Comparison of ENCODE assay signal across 27 cellular contexts in genomic region chr6:3804981-3805380, GRCh38. TPM values are rescaled to one million over a fixed set of nuclear protein-coding genes. Genes with fewer than 3 reads are reported as not detected.
A peak's percentile ranks its signal among the peaks of the same experiment; 100 is the strongest.
DNase-seq lines count a peak whose midpoint lies in the region; ATAC-seq and TF ChIP-seq lines count a peak whose summit lies in the region.
"Had no signal": no experiment of that assay in that cellular context is flagged by ENCODE, and none has a peak within 500 bp of the region (broad histone marks: within the 10 kb centered on the region; RNA-seq: fewer than 3 reads in every experiment).

No MANE protein-coding gene starts in this region.

- no peak overlapping the region for H4K12ac ChIP-seq in trophoblast cell (ENCODE audit: low read depth, low read length)

- peak overlapping the region; percentile 65 for H4K91ac ChIP-seq in trophoblast cell (ENCODE audit: low read depth, low read length)

- no peak overlapping the region for H3K23ac ChIP-seq in trophoblast cell (ENCODE audit: low read length)

- no peak overlapping the region for H3K18ac ChIP-seq in trophoblast cell (ENCODE audit: low read length)

- 100% methylated on average over 3 of the region's 3 CpGs for WGBS in esophagus squamous epithelium, 2 donors
- no CpG with 5 or more reads among the region's 3 CpGs for WGBS in trophoblast cell (ENCODE audit: extremely low coverage, insufficient coverage, insufficient read length)

- H2BK5ac ChIP-seq in trophoblast cell (ENCODE audit: low read depth, low read length, poor library complexity), result no peak overlapping the region

- H3K4ac ChIP-seq in trophoblast cell (ENCODE audit: low read depth, low read length), result no peak overlapping the region

- H3K79me2 ChIP-seq in trophoblast cell (ENCODE audit: control insufficient read depth, insufficient read depth, low read length, poor library complexity), result peaks cover 2% of the 10 kb centered on the region

- no peak overlapping the region for H3K27ac Mint-ChIP-seq in activated naive CD4-positive, alpha-beta T cell treated with anti-CD3 and anti-CD28 coated beads, Interleukin-2, amount 50 U/mL, for 72 hours
- H3K27ac Mint-ChIP-seq: activated CD8-positive, alpha-beta T cell treated with anti-CD3 and anti-CD28 coated beads, Interleukin-2, amount 10 ng/mL, durations not matched to agents 7 days and 5 days; activated naive CD8-positive, alpha-beta T cell; endodermal cell had no signal

- H3K9ac ChIP-seq in trophoblast cell (ENCODE audit: low read length), result no peak overlapping the region

- no peaks in the 10 kb centered on the region for H3K27me3 ChIP-seq in SJSA1 (replicated peaks)
- no peaks in the 10 kb centered on the region for H3K27me3 ChIP-seq in esophagus squamous epithelium
- no peaks in the 10 kb centered on the region for H3K27me3 ChIP-seq in trophoblast cell (ENCODE audit: insufficient read depth, low read length)
- H3K27me3 ChIP-seq in SJCRH30, result no peaks in the 10 kb centered on the region

- no peak overlapping the region for H3K4me3 ChIP-seq in SJSA1
- no peak overlapping the region for H3K4me3 ChIP-seq in esophagus squamous epithelium
- no peak overlapping the region for H3K4me3 ChIP-seq in trophoblast cell (ENCODE audit: low read depth, low read length)
- H3K4me3 ChIP-seq in SJCRH30, result no peak overlapping the region
- H3K4me3 ChIP-seq: lung, PC-9 had no signal

- no peak for TF ChIP-seq CTCF in esophagus squamous epithelium (IDR thresholded peaks at IDR 0.05)

- no peaks in the 10 kb centered on the region for H3K9me3 Mint-ChIP-seq in activated naive CD4-positive, alpha-beta T cell treated with anti-CD3 and anti-CD28 coated beads, Interleukin-2, amount 50 U/mL, for 72 hours
- H3K9me3 Mint-ChIP-seq: endodermal cell had no signal

- H3K14ac ChIP-seq in trophoblast cell (ENCODE audit: low read length), result no peak overlapping the region

- peak overlapping the region; percentile 46 for H2BK120ac ChIP-seq in trophoblast cell (ENCODE audit: insufficient read depth, low read length, poor library complexity)

- H3K36me3 ChIP-seq in SJSA1 (no peaks in the 10 kb centered on the region), esophagus squamous epithelium (no peaks in the 10 kb centered on the region), trophoblast cell (ENCODE audit: control insufficient read depth in 1 of 2, insufficient read depth in 2 of 2, low read length in 2 of 2) (no peaks in the 10 kb centered on the region), SJCRH30 (no peaks in the 10 kb centered on the region)

- H3K4me1 ChIP-seq in SJSA1 (replicated peaks) (peaks cover 90% of the 10 kb centered on the region), esophagus squamous epithelium (peaks cover 7 to 41% (median 25%) of the 10 kb centered on the region in 3 donors), trophoblast cell (ENCODE audit: control insufficient read depth in 1 of 2, insufficient read depth in 2 of 2, low read length in 2 of 2) (peaks cover 18 to 23% of the 10 kb centered on the region in 2 experiments), SJCRH30 (peaks cover 27% of the 10 kb centered on the region)

- H3K9me3 ChIP-seq in SJSA1 (replicated peaks) (no peaks in the 10 kb centered on the region), esophagus squamous epithelium (no peaks in the 10 kb centered on the region), trophoblast cell (ENCODE audit: insufficient read depth, low read depth, low read length) (no peaks in the 10 kb centered on the region), SJCRH30 (replicated peaks) (no peaks in the 10 kb centered on the region)

- H4K8ac ChIP-seq in trophoblast cell (ENCODE audit: low read depth, low read length), result no peak overlapping the region

- H3K4me2 ChIP-seq in trophoblast cell (ENCODE audit: low read length), result no peak overlapping the region
- H3K4me2 ChIP-seq: PC-9 had no signal

- H3K27ac ChIP-seq in SJSA1 (peak overlapping the region; percentile 97), esophagus squamous epithelium (peak overlapping the region; percentile 55 to 90 (median 82)), trophoblast cell (ENCODE audit: low read depth, low read length) (no peak overlapping the region), SJCRH30 (no peak overlapping the region)
- H3K27ac ChIP-seq: C4-2B, PC-9 had no signal

- no peak overlapping the region for H2AFZ ChIP-seq in trophoblast cell (ENCODE audit: insufficient read depth, low read length, poor library complexity)
- H2AFZ ChIP-seq: PC-9 had no signal

- TF ChIP-seq POLR2A in esophagus squamous epithelium (IDR thresholded peaks at IDR 0.05), result no peak

- intact Hi-C loops in esophagus squamous epithelium (cut with DNase I), result no loop called here

- no peaks in the 10 kb centered on the region for H3K36me3 Mint-ChIP-seq in activated naive CD4-positive, alpha-beta T cell treated with anti-CD3 and anti-CD28 coated beads, Interleukin-2, amount 50 U/mL, for 72 hours
- H3K36me3 Mint-ChIP-seq: activated naive CD8-positive, alpha-beta T cell had no signal

- peaks cover 12% of the 10 kb centered on the region for H3K79me1 ChIP-seq in trophoblast cell (ENCODE audit: low read length)

- DNase-seq in GM03348 (ENCODE audit: low spot score) (peak; percentile 25), SJSA1 (ENCODE audit: low read depth in 1 of 2, low spot score in 2 of 2) (no peak), esophagus squamous epithelium (lab: John Stamatoyannopoulos, UW) (no peak), trophoblast cell (no peak), SHP77 (lab: John Stamatoyannopoulos, UW) (no peak), SJCRH30 (no peak)
- no peak for DNase-seq in activated naive CD4-positive, alpha-beta T cell treated with anti-CD3 and anti-CD28 coated beads, Interleukin-2, amount 50 U/mL, for 72 hours (ENCODE audit: low spot score in 2 of 2)
- DNase-seq: activated CD8-positive, alpha-beta T cell treated with anti-CD3 and anti-CD28 coated beads, Interleukin-2, amount 10 ng/mL, durations not matched to agents 7 days and 5 days; endodermal cell; foreskin melanocyte; GDM1; H7; hypothalamus; Kasumi-1; kidney; NCI-H1092 treated with DMSO at 0.1 percent for 48 hours; NCI-H2029 treated with DMSO at 0.1 percent for 48 hours; NCI-H446; occipital lobe; PC-9; right cardiac atrium; T-helper 9 cell had no signal

- no peak overlapping the region for H2BK12ac ChIP-seq in trophoblast cell (ENCODE audit: low read length)

- ATAC-seq in GM21381 (IDR thresholded peaks at IDR 0.05; ENCODE audit: unreplicated experiment), result no peak
- ATAC-seq in activated naive CD4-positive, alpha-beta T cell treated with anti-CD3 and anti-CD28 coated beads, Interleukin-2, amount 50 U/mL, for 72 hours, result no peak
- ATAC-seq: activated CD8-positive, alpha-beta T cell treated with anti-CD3 and anti-CD28 coated beads, Interleukin-2, amount 10 ng/mL, durations not matched to agents 7 days and 5 days; right cardiac atrium had no signal

- H2AK5ac ChIP-seq in trophoblast cell (ENCODE audit: low read length), result no peak overlapping the region

RNA-seq across cellular contexts. Expression of gene FAM50B, which starts 44.2 kb away (rescaled TPM):
- total RNA-seq in SJSA1 (2014; rRNA removed; shearing (Covaris generic)), result 0.25 and 0.58 TPM in 2 replicates
- total RNA-seq in esophagus squamous epithelium, result 10 to 100 TPM in 3 of 4 donors, 1 to 10 TPM in 1; 4.6 to 12.9 (median 11.8) TPM
- 1.3 TPM in 2 replicates for polyA plus RNA-seq in trophoblast cell (2013)
- 1.1 and 1.4 TPM in 2 replicates for total RNA-seq in SJCRH30 (2014; rRNA removed; shearing (Covaris generic))
- 1 to 10 TPM; 5.7 to 7.5 TPM for total RNA-seq in activated naive CD4-positive, alpha-beta T cell treated with anti-CD3 and anti-CD28 coated beads, Interleukin-2, amount 50 U/mL, for 72 hours
- total RNA-seq: HT-29 had no signal

RNA-seq across cellular contexts. Expression of gene PXDC1, which starts 53.5 kb away (rescaled TPM):
- total RNA-seq in SJSA1 (2014; rRNA removed; shearing (Covaris generic)), result 72.5 and 96.4 TPM in 2 replicates
- total RNA-seq in esophagus squamous epithelium, result 10 to 100 TPM; 12.1 to 58.0 (median 24.0) TPM
- 57.9 and 59.3 TPM in 2 replicates for polyA plus RNA-seq in trophoblast cell (2013)
- 7.8 and 8.1 TPM in 2 replicates for total RNA-seq in SJCRH30 (2014; rRNA removed; shearing (Covaris generic))
- under 1 TPM; 0.35 to 0.36 TPM for total RNA-seq in activated naive CD4-positive, alpha-beta T cell treated with anti-CD3 and anti-CD28 coated beads, Interleukin-2, amount 50 U/mL, for 72 hours
- total RNA-seq: activated CD8-positive, alpha-beta T cell treated with anti-CD3 and anti-CD28 coated beads, Interleukin-2, amount 10 ng/mL, durations not matched to agents 7 days and 5 days had no signal

Comparison
In these comparisons a context has a peak if more than half of its experiments do, and no peak if none do; other contexts are left out.
1. H3K27ac ChIP-seq: peak in SJSA1 (single experiment) and esophagus squamous epithelium (4 of 4); none in trophoblast cell (single experiment) and SJCRH30 (single experiment).